Comparison of ENCODE assay signal across 1 cellular context in genomic region chr7:140924019-140924820, GRCh38.
TF ChIP-seq lines count a peak whose summit lies in the region.

No MANE protein-coding gene starts in this region.

TF ChIP-seq in HepG2, 621 proteins besides CTCF, POLR2A, EP300 and RAD21 (continued from another document and continues in another):
- TF ChIP-seq BCLAF1 (IDR thresholded peaks at IDR 0.05): no peak
- no peak for TF ChIP-seq ZSCAN30 (CRISPR knock-in tag; IDR thresholded peaks at IDR 0.05)
- TF ChIP-seq STAG1 (CRISPR knock-in tag; IDR thresholded peaks at IDR 0.05): peak; percentile 18; the same call in 1 of the 2 replicates
- TF ChIP-seq SP5 (CRISPR knock-in tag; IDR thresholded peaks at IDR 0.05; ENCODE audit: borderline replicate concordance, low read depth): no peak
- TF ChIP-seq ZSCAN20 (CRISPR knock-in tag; IDR thresholded peaks at IDR 0.05; ENCODE audit: borderline replicate concordance): peak; percentile 89
- TF ChIP-seq ZBTB40 (IDR thresholded peaks at IDR 0.05): no peak
- TF ChIP-seq ZBTB40 (CRISPR knock-in tag; IDR thresholded peaks at IDR 0.05): 0 out of 2 replicates have a peak, but pooled peaks have one; percentile 41
- no peak for TF ChIP-seq RARG (CRISPR knock-in tag; IDR thresholded peaks at IDR 0.05; ENCODE audit: low read depth)
- peak; percentile 68; the same call in 1 of the 2 replicates for TF ChIP-seq ZGPAT (CRISPR knock-in tag; IDR thresholded peaks at IDR 0.05)
- TF ChIP-seq ZNF274 (CRISPR knock-in tag; IDR thresholded peaks at IDR 0.05): no peak
- TF ChIP-seq FOXA1 (IDR thresholded peaks at IDR 0.05): no peak
- peak; percentile 56; the same call in 1 of the 2 replicates for TF ChIP-seq FOXA1 (CRISPR knock-in tag; IDR thresholded peaks at IDR 0.05)
- no peak for TF ChIP-seq NR1H2 (CRISPR knock-in tag; IDR thresholded peaks at IDR 0.05; ENCODE audit: borderline replicate concordance, low read depth)
- no peak for TF ChIP-seq SSRP1 (CRISPR knock-in tag; IDR thresholded peaks at IDR 0.05)
- no peak for TF ChIP-seq SNAI1 (CRISPR knock-in tag; IDR thresholded peaks at IDR 0.05; ENCODE audit: borderline replicate concordance)
- TF ChIP-seq ZNF878 (CRISPR knock-in tag; IDR thresholded peaks at IDR 0.05): 0 out of 2 replicates have a peak, but pooled peaks have one; percentile 31
- TF ChIP-seq MAFK (conservative IDR thresholded peaks at IDR 0.05 in 1 of 2, IDR thresholded peaks at IDR 0.05 in 1 of 2; ENCODE audit: low read length in 2 of 2): no peak
- TF ChIP-seq CEBPZ (IDR thresholded peaks at IDR 0.05; ENCODE audit: low read length): no peak
- TF ChIP-seq ZNF367 (CRISPR knock-in tag; IDR thresholded peaks at IDR 0.05; ENCODE audit: borderline replicate concordance): no peak
- TF ChIP-seq TRIM22 (IDR thresholded peaks at IDR 0.05): no peak
- no peak for TF ChIP-seq ZBTB37 (CRISPR knock-in tag; IDR thresholded peaks at IDR 0.05)
- no peak for TF ChIP-seq ZFP1 (CRISPR knock-in tag; IDR thresholded peaks at IDR 0.05)
- no peak for TF ChIP-seq ZNF460 (CRISPR knock-in tag; IDR thresholded peaks at IDR 0.05; ENCODE audit: borderline replicate concordance)
- no peak for TF ChIP-seq DDIT3 (CRISPR knock-in tag; IDR thresholded peaks at IDR 0.05)
- no peak for TF ChIP-seq NCOA1 (CRISPR knock-in tag; IDR thresholded peaks at IDR 0.05)
- no peak for TF ChIP-seq AKNA (CRISPR knock-in tag; IDR thresholded peaks at IDR 0.05; ENCODE audit: borderline replicate concordance)
- peak; percentile 15; the same call in 1 of the 2 replicates for TF ChIP-seq KDM5B (CRISPR knock-in tag; IDR thresholded peaks at IDR 0.05; ENCODE audit: borderline replicate concordance)
